Comparison of ENCODE assay signal across 8 cellular contexts in the genomic region with DNA sequence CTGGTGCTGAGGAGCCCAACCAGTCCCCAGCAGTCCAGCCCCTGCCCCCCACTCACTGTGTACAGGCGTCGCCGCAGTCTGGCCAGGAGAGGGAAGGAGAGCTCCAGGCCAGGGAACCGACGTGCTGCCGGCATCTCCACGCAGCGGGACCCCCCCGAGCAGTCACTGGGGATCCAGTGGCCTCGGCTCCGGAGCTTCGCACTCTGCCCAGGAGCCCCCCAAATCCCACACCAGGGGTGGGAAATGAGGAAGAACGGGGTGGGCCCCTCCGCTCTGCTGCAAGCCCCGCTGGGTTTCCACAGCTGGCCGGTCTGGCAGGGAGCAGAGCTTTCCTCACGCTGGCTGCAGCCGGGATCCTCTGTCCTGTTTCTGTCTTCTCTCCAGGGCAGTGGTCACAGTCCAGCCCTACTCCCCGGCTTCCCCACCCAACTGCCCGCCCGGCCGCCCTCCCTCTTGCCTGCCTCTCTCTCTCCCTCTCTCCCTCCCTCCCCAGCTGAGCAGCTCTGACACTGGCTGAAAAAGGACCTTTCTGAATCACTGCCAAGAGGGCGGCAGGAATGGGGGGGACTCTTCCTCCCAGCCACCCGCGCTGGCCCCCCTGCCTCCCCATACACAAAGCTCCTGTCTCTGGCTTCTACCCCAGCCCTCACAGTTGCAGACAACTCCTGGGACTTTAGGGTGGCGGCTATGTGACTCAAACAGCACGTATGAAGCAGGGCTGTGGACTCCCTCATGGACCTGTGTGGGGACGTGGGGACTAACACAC. TPM values are rescaled to one million over a fixed set of nuclear protein-coding genes. Genes with fewer than 3 reads are reported as not detected.
A peak's percentile ranks its signal among the peaks of the same experiment; 100 is the strongest.
DNase-seq lines count a peak whose midpoint lies in the region; ATAC-seq and TF ChIP-seq lines count a peak whose summit lies in the region.

No MANE protein-coding gene starts in this region.

- peak; percentile 28 for TF ChIP-seq POLR2A in right lobe of liver (IDR thresholded peaks at IDR 0.05)

- DNase-seq in MG63 (peak; percentile 77), colonic mucosa (no peak), right lobe of liver (peak in 2 of 3 donors; percentile 74 to 83), superior temporal gyrus (ENCODE audit: extremely low spot score) (peak; percentile 82), cerebellum (ENCODE audit: low spot score) (no peak), GF-D8 (lab: John Stamatoyannopoulos, UW) (no peak)
- no peak for DNase-seq in activated effector memory CD4-positive, alpha-beta T cell treated with Interleukin-2 at 50 U/mL for 16 hours

- H3K27me3 ChIP-seq in MG63 (no peaks in the 10 kb centered on the region), colonic mucosa (no peaks in the 10 kb centered on the region), right lobe of liver (no peaks in the 10 kb centered on the region)

- H3K27ac ChIP-seq in colonic mucosa (peak overlapping the region; percentile 32), right lobe of liver (peak overlapping the region in 2 of 3 donors; percentile 37 to 40)

- 23% methylated on average over 9 of the region's 28 CpGs for WGBS in right lobe of liver (ENCODE audit: insufficient coverage, low coverage, low lambda C conversion rate, missing lambda C conversion rate)

- H3K4me3 ChIP-seq in MG63 = no peak overlapping the region
- peak overlapping the region; percentile 5 for H3K4me3 ChIP-seq in colonic mucosa
- H3K4me3 ChIP-seq in right lobe of liver = peak overlapping the region; percentile 27 to 49 (median 33)

- H3K4me1 ChIP-seq in colonic mucosa (peaks cover 7% of the 10 kb centered on the region), right lobe of liver (peaks cover 0 to 55% (median 22%) of the 10 kb centered on the region in 4 donors)

- intact Hi-C loops in colonic mucosa (cut with DNase I) (no loop called here), right lobe of liver (cut with DNase I) (loop anchor here in 1 of 2 donors (5.0 kb wide), 1 partner anchor 35 kb away; no protein-coding TSS in a partner anchor)

- ATAC-seq in right lobe of liver = peak; percentile 25 to 58 (median 52)
- no peak for ATAC-seq in HG03442 (IDR thresholded peaks at IDR 0.05; ENCODE audit: unreplicated experiment)

- H3K36me3 ChIP-seq in MG63 (peaks cover 14% of the 10 kb centered on the region), colonic mucosa (no peaks in the 10 kb centered on the region), right lobe of liver (no peaks in the 10 kb centered on the region)

- H3K9ac ChIP-seq in colonic mucosa (ENCODE audit: low read depth in 2 of 2, low read length in 2 of 2) = no peak overlapping the region

- no peaks in the 10 kb centered on the region for H3K9me3 ChIP-seq in MG63
- H3K9me3 ChIP-seq in colonic mucosa = no peaks in the 10 kb centered on the region
- no peaks in the 10 kb centered on the region for H3K9me3 ChIP-seq in right lobe of liver

- TF ChIP-seq CTCF in colonic mucosa (IDR thresholded peaks at IDR 0.05) (no peak), right lobe of liver (IDR thresholded peaks at IDR 0.05) (no peak)

RNA-seq across cellular contexts. Expression of a gene that starts 15.8 kb away (rescaled TPM):
- 6.3 and 22.2 TPM in 2 replicates for total RNA-seq in MG63 (2014; rRNA removed; shearing (Covaris generic); ENCODE audit: low replicate concordance)
- total RNA-seq in colonic mucosa = 10 to 100 TPM; 23.8 to 28.5 TPM
- 10 to 100 TPM; 12.6 to 52.5 (median 25.3) TPM for total RNA-seq in right lobe of liver
- total RNA-seq in cerebellum = 17.8 TPM

Comparison
In these comparisons a context has a peak if more than half of its experiments do, and no peak if none do; other contexts are left out.
1. DNase-seq: peak in MG63 (single experiment), right lobe of liver (2 of 3) and superior temporal gyrus (single experiment); none in colonic mucosa (single experiment), cerebellum (single experiment), activated effector memory CD4-positive, alpha-beta T cell treated with Interleukin-2 at 50 U/mL for 16 hours (single experiment) and GF-D8 (single experiment).